Comparison of ENCODE assay signal across 15 cellular contexts in genomic region chr13:54449922-54450321, GRCh38.
A peak's percentile ranks its signal among the peaks of the same experiment; 100 is the strongest.
DNase-seq lines count a peak whose midpoint lies in the region; ATAC-seq and TF ChIP-seq lines count a peak whose summit lies in the region.
"Had no signal": no experiment of that assay in that cellular context is flagged by ENCODE, and none has a peak within 500 bp of the region (broad histone marks: within the 10 kb centered on the region; RNA-seq: fewer than 3 reads in every experiment).

No MANE protein-coding gene starts in this region.

- ATAC-seq in HG02870 (IDR thresholded peaks at IDR 0.05; ENCODE audit: unreplicated experiment): no peak
- ATAC-seq: mucosa of descending colon had no signal

- no peak overlapping the region for H3K4me3 Mint-ChIP-seq in endodermal cell
- H3K4me3 Mint-ChIP-seq in activated CD4-positive, alpha-beta memory T cell treated with anti-CD3 and anti-CD28 coated beads, Interleukin-2, amount 10 ng/mL, durations not matched to agents 7 days and 5 days: no peak overlapping the region

- no peak overlapping the region for H3K27ac ChIP-seq in 22Rv1
- no peak overlapping the region for H3K27ac ChIP-seq in endodermal cell (ENCODE audit: low read depth, low read length)

- H3K36me3 Mint-ChIP-seq in endodermal cell (ENCODE audit: low read depth): peaks cover 3% of the 10 kb centered on the region
- no peaks in the 10 kb centered on the region for H3K36me3 Mint-ChIP-seq in activated CD4-positive, alpha-beta memory T cell treated with anti-CD3 and anti-CD28 coated beads, Interleukin-2, amount 10 ng/mL, durations not matched to agents 7 days and 5 days (ENCODE audit: low read depth)

- H3K9me3 ChIP-seq in endodermal cell (ENCODE audit: control insufficient read depth, low read length): peaks cover 18% of the 10 kb centered on the region

- no peaks in the 10 kb centered on the region for H3K4me1 Mint-ChIP-seq in endodermal cell
- H3K4me1 Mint-ChIP-seq in activated CD4-positive, alpha-beta memory T cell treated with anti-CD3 and anti-CD28 coated beads, Interleukin-2, amount 10 ng/mL, durations not matched to agents 7 days and 5 days: no peaks in the 10 kb centered on the region

- no peaks in the 10 kb centered on the region for H3K27me3 Mint-ChIP-seq in endodermal cell (ENCODE audit: insufficient read depth)
- H3K27me3 Mint-ChIP-seq in activated CD4-positive, alpha-beta memory T cell treated with anti-CD3 and anti-CD28 coated beads, Interleukin-2, amount 10 ng/mL, durations not matched to agents 7 days and 5 days: no peaks in the 10 kb centered on the region

- no peak overlapping the region for H3K4me3 ChIP-seq in endodermal cell (ENCODE audit: low read length)
- H3K4me3 ChIP-seq: mucosa of descending colon had no signal

- POLR2A ChIA-PET in activated CD4-positive, alpha-beta memory T cell treated with anti-CD3 and anti-CD28 coated beads, Interleukin-2, amount 10 ng/mL, durations not matched to agents 7 days and 5 days (lab: Charles Lee): no interaction called here

- CTCF ChIA-PET in activated CD4-positive, alpha-beta memory T cell treated with anti-CD3 and anti-CD28 coated beads, Interleukin-2, amount 10 ng/mL, durations not matched to agents 7 days and 5 days (lab: Charles Lee): no interaction called here

- 100% methylated on average over 1 of the region's 1 CpG; no CpG with 5 or more reads in 1 of the 2 experiments for WGBS in endodermal cell (ENCODE audit: insufficient coverage in 1 of 2, insufficient read length in 1 of 2), 2 experiments

- no peak overlapping the region for H3K27ac Mint-ChIP-seq in endodermal cell
- H3K27ac Mint-ChIP-seq in activated CD4-positive, alpha-beta memory T cell treated with anti-CD3 and anti-CD28 coated beads, Interleukin-2, amount 10 ng/mL, durations not matched to agents 7 days and 5 days: no peak overlapping the region

- DNase-seq in DMS53 treated with DMSO at 0.1 percent for 48 hours (lab: John Stamatoyannopoulos, UW; ENCODE audit: unreplicated experiment): peak; percentile 17
- peak; percentile 1 for DNase-seq in NCI-H69 (lab: John Stamatoyannopoulos, UW)
- no peak for DNase-seq in endodermal cell
- no peak for DNase-seq in amygdala (lab: John Stamatoyannopoulos, UW)
- no peak for DNase-seq in activated CD4-positive, alpha-beta memory T cell treated with anti-CD3 and anti-CD28 coated beads, Interleukin-2, amount 10 ng/mL, durations not matched to agents 7 days and 5 days
- DNase-seq in GM20000 (ENCODE audit: low spot score): no peak
- DNase-seq: activated CD4-positive, alpha-beta T cell treated with anti-CD3 and anti-CD28 coated beads, Interleukin-2, amount 50 U/mL, for 4 hours; activated T-cell treated with anti-CD3 and anti-CD28 coated beads, Interleukin-2, amount 50 U/mL, for 48 hours; kidney glomerular epithelial cell; mucosa of descending colon; RPMI8226; stimulated activated CD4-positive, alpha-beta T cell treated with anti-CD3 and anti-CD28 coated beads, Interleukin-15, amount 100 ng/mL, for 24 hours; T-helper 9 cell had no signal

- H3K4me1 ChIP-seq in endodermal cell (ENCODE audit: control insufficient read depth, insufficient read depth, low read length): no peaks in the 10 kb centered on the region

- peaks cover 19% of the 10 kb centered on the region for H3K9me3 Mint-ChIP-seq in endodermal cell
- H3K9me3 Mint-ChIP-seq in activated CD4-positive, alpha-beta memory T cell treated with anti-CD3 and anti-CD28 coated beads, Interleukin-2, amount 10 ng/mL, durations not matched to agents 7 days and 5 days: peaks cover 13% of the 10 kb centered on the region

- TF ChIP-seq CTCF in 22Rv1 (IDR thresholded peaks at IDR 0.05): peak; percentile 64
- TF ChIP-seq CTCF in endodermal cell (conservative IDR thresholded peaks at IDR 0.05): peak; percentile 80
- TF ChIP-seq CTCF in GM20000 (IDR thresholded peaks at IDR 0.05; ENCODE audit: extremely low read depth, missing control alignments): no peak

- H3K36me3 ChIP-seq in endodermal cell (ENCODE audit: control insufficient read depth, insufficient read depth, low read length): no peaks in the 10 kb centered on the region

- no peak overlapping the region for H3K9ac ChIP-seq in endodermal cell (ENCODE audit: extremely low read depth, low read length, poor library complexity, severe bottlenecking)

- no peaks in the 10 kb centered on the region for H3K27me3 ChIP-seq in endodermal cell (ENCODE audit: control insufficient read depth, insufficient read depth, low read length, poor library complexity, severe bottlenecking)

Comparison
In these comparisons a context has a peak if more than half of its experiments do, and no peak if none do; other contexts are left out.
1. DNase-seq: peak in DMS53 treated with DMSO at 0.1 percent for 48 hours (single experiment) and NCI-H69 (single experiment); none in endodermal cell (single experiment), amygdala (0 of 56), activated CD4-positive, alpha-beta memory T cell treated with anti-CD3 and anti-CD28 coated beads, Interleukin-2, amount 10 ng/mL, durations not matched to agents 7 days and 5 days (single experiment) and GM20000 (single experiment).